ENCODE assay signal across 22 cellular contexts in the genomic region with DNA sequence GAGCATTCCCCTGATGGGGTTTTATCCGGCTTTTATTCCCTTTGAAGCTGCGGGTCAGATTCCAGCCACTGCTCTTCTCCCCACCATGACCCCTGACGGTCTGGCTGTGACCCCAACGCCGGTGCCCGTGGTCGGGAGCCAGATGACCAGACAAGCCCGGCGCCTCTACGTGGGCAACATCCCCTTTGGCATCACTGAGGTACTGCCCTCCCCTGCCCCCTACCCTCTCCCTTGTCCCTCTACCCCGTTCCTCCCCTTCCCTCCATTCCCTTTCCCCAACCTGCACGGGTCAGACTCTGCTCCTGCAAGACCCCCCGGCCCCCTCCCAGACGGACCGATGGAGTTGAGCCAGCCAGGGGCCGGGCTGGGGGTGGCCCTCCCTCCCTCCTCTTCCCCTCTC. TPM values are rescaled to one million over a fixed set of nuclear protein-coding genes. Genes with fewer than 3 reads are reported as not detected.
A peak's percentile ranks its signal among the peaks of the same experiment; 100 is the strongest.
DNase-seq lines count a peak whose midpoint lies in the region; ATAC-seq and TF ChIP-seq lines count a peak whose summit lies in the region.
"Had no signal": no experiment of that assay in that cellular context is flagged by ENCODE, and none has a peak within 500 bp of the region (broad histone marks: within the 10 kb centered on the region; RNA-seq: fewer than 3 reads in every experiment).

No MANE protein-coding gene starts in this region.

- no peaks in the 10 kb centered on the region for H3K9me3 Mint-ChIP-seq in memory B cell
- H3K9me3 Mint-ChIP-seq: CD4-positive, CD25-positive, alpha-beta regulatory T cell; GM23338; H9 had no signal

- H3K4me2 ChIP-seq in BLaER1 treated with 17β-estradiol and CSF1 and Interleukin-3, amounts not matched to agents 10 nM and 100 nM = peak overlapping the region; percentile 55 to 100 (median 98)
- H3K4me2 ChIP-seq: A549, GM23338 had no signal

- H3K36me3 Mint-ChIP-seq in T-helper 17 cell (ENCODE audit: low read depth) (peaks cover 9% of the 10 kb centered on the region), memory B cell (peaks cover 32% of the 10 kb centered on the region)

- H3K9me3 ChIP-seq in BLaER1 treated with 17β-estradiol and CSF1 and Interleukin-3, amounts not matched to agents 10 nM and 100 nM (replicated peaks in 1 of 11) = no peaks in the 10 kb centered on the region
- no peaks in the 10 kb centered on the region for H3K9me3 ChIP-seq in T-helper 17 cell (ENCODE audit: control insufficient read depth, low read length, poor library complexity, severe bottlenecking)
- H3K9me3 ChIP-seq in testis = no peaks in the 10 kb centered on the region
- H3K9me3 ChIP-seq: A549, MG63 had no signal

- H3K4me1 ChIP-seq in BLaER1 treated with 17β-estradiol and CSF1 and Interleukin-3, amounts not matched to agents 10 nM and 100 nM = peaks cover 54 to 69% (median 58%) of the 10 kb centered on the region in 10 experiments
- peaks cover 67% of the 10 kb centered on the region for H3K4me1 ChIP-seq in testis

- H3K9ac ChIP-seq in BLaER1 treated with 17β-estradiol and CSF1 and Interleukin-3, amounts not matched to agents 10 nM and 100 nM = peak overlapping the region; percentile 15 to 100 (median 66); a peak in 19 of 22 replicates

- DNase-seq in T-helper 17 cell (no peak), memory B cell (ENCODE audit: low spot score in 2 of 2) (no peak), testis (no peak), Ammon's horn (ENCODE audit: low spot score) (no peak), iPS-NIHi11 (ENCODE audit: low spot score) (no peak)
- DNase-seq: AML-193; CD4-positive, CD25-positive, alpha-beta regulatory T cell; DMS153; H9; KBM-7; MG63; NCI-H1105 treated with DMSO at 0.1 percent for 48 hours; NCI-H2029; NCI-H446; NCI-H524 treated with DMSO at 0.1 percent for 48 hours; NCI-H774; SHP77 treated with DMSO at 0.1 percent for 48 hours had no signal

- no peak overlapping the region for H3K4me3 Mint-ChIP-seq in T-helper 17 cell
- no peak overlapping the region for H3K4me3 Mint-ChIP-seq in memory B cell
- H3K4me3 Mint-ChIP-seq: GM23338, H9 had no signal

- WGBS in testis, 2 donors = 72% methylated on average over 16 of the region's 16 CpGs

- intact Hi-C loops in testis (cut with DNase I; ENCODE audit: low total_unique reads) = no loop called here

- peak overlapping the region in 7 of 11 experiments; percentile 25 to 56 (median 48); a peak in 10 of 22 replicates for H3K27ac ChIP-seq in BLaER1 treated with 17β-estradiol and CSF1 and Interleukin-3, amounts not matched to agents 10 nM and 100 nM
- H3K27ac ChIP-seq in testis = peak overlapping the region; percentile 1 to 69
- H3K27ac ChIP-seq: A549 had no signal

- H4K20me1 ChIP-seq in BLaER1 treated with 17β-estradiol and CSF1 and Interleukin-3, amounts not matched to agents 10 nM and 100 nM = peaks cover 96 to 100% (median 99%) of the 10 kb centered on the region in 11 experiments

- H3K27me3 ChIP-seq in BLaER1 treated with 17β-estradiol and CSF1 and Interleukin-3, amounts not matched to agents 10 nM and 100 nM = no peaks in the 10 kb centered on the region
- H3K27me3 ChIP-seq in testis = no peaks in the 10 kb centered on the region
- H3K27me3 ChIP-seq: MG63 had no signal

- peaks cover 48% of the 10 kb centered on the region for H3K4me1 Mint-ChIP-seq in T-helper 17 cell
- peaks cover 40% of the 10 kb centered on the region for H3K4me1 Mint-ChIP-seq in memory B cell

- peaks cover 72 to 94% (median 89%) of the 10 kb centered on the region in 11 experiments for H3K36me3 ChIP-seq in BLaER1 treated with 17β-estradiol and CSF1 and Interleukin-3, amounts not matched to agents 10 nM and 100 nM
- no peaks in the 10 kb centered on the region for H3K36me3 ChIP-seq in testis (ENCODE audit: low read depth, missing control alignments)

- TF ChIP-seq POLR2A in testis (IDR thresholded peaks at IDR 0.05) = no peak

- H3K27me3 Mint-ChIP-seq in T-helper 17 cell (no peaks in the 10 kb centered on the region), memory B cell (no peaks in the 10 kb centered on the region)
- H3K27me3 Mint-ChIP-seq: CD4-positive, CD25-positive, alpha-beta regulatory T cell had no signal

- no peak for ATAC-seq in T-helper 17 cell
- ATAC-seq in memory B cell (ENCODE audit: low read depth) = no peak
- no peak for ATAC-seq in GM21717 (IDR thresholded peaks at IDR 0.05; ENCODE audit: unreplicated experiment)
- ATAC-seq: A549, GM23338, HepG2 had no signal

- H3K27ac Mint-ChIP-seq in T-helper 17 cell (peak overlapping the region; percentile 90), memory B cell (peak overlapping the region; percentile 88)
- H3K27ac Mint-ChIP-seq: GM23338 had no signal

- TF ChIP-seq CTCF in testis (IDR thresholded peaks at IDR 0.05) = no peak

- H3K4me3 ChIP-seq in BLaER1 treated with 17β-estradiol and CSF1 and Interleukin-3, amounts not matched to agents 10 nM and 100 nM = 0 out of 20 replicates have a peak overlapping the region, but pooled peaks of 1 of the 10 experiments have one; percentile 19
- no peak overlapping the region for H3K4me3 ChIP-seq in testis
- H3K4me3 ChIP-seq: A549, GM23338, MG63 had no signal

RNA-seq across cellular contexts. Expression of a gene that starts 6.2 kb away (rescaled TPM):
- 100 to 1,000 TPM; 248 to 258 TPM for total RNA-seq in T-helper 17 cell
- 100 to 1,000 TPM; 264 to 281 TPM for total RNA-seq in testis
- 163 TPM for polyA plus RNA-seq in testis (ENCODE audit: insufficient read depth, low read depth, low replicate concordance)

RNA-seq across cellular contexts. Expression of a gene that starts 13.0 kb away (rescaled TPM):
- total RNA-seq in T-helper 17 cell = 1 to 10 TPM; 1.1 to 1.6 TPM
- total RNA-seq in testis = 10 to 100 TPM; 57.0 to 84.9 TPM
- 34.5 TPM for polyA plus RNA-seq in testis (ENCODE audit: insufficient read depth, low read depth, low replicate concordance)

RNA-seq across cellular contexts. Expression of a gene that starts 14.0 kb away (rescaled TPM):
- total RNA-seq in T-helper 17 cell (10 to 100 TPM; 42.5 to 44.1 TPM), testis (100 to 1,000 TPM; 176 to 303 TPM)
- 134 TPM for polyA plus RNA-seq in testis (ENCODE audit: insufficient read depth, low read depth, low replicate concordance)

RNA-seq across cellular contexts. Expression of a gene that starts 17.5 kb away (rescaled TPM):
- total RNA-seq in T-helper 17 cell = 10 to 100 TPM; 24.7 to 26.3 TPM
- 10 to 100 TPM; 17.3 to 31.2 TPM for total RNA-seq in testis
- polyA plus RNA-seq in testis (ENCODE audit: insufficient read depth, low read depth, low replicate concordance) = 18.4 TPM

RNA-seq across cellular contexts. Expression of a gene that starts 20.2 kb away (rescaled TPM):
- 10 to 100 TPM; 40.3 to 41.8 TPM for total RNA-seq in T-helper 17 cell
- total RNA-seq in testis = 10 to 100 TPM; 37.6 to 38.0 TPM
- polyA plus RNA-seq in testis (ENCODE audit: insufficient read depth, low read depth, low replicate concordance) = 21.7 TPM

Comparison
In these comparisons a context has a peak if more than half of its experiments do, and no peak if none do; other contexts are left out.
1. RNA of a gene that starts 13.0 kb away (total RNA-seq): 57.0 to 84.9 TPM in testis; 1.1 to 1.6 TPM in T-helper 17 cell; every median in the first group is over 10 times any median in the second.